In genomic region chr10:3018247-3018646, GRCh38 we compare ENCODE assay signal across 8 cellular contexts.
"Had no signal": no experiment of that assay in that cellular context is flagged by ENCODE, and none has a peak within 500 bp of the region (broad histone marks: within the 10 kb centered on the region; RNA-seq: fewer than 3 reads in every experiment).

No MANE protein-coding gene starts in this region.

- DNase-seq: GDM1, GF-D8 had no signal

- ATAC-seq: GM12878 had no signal

- FAIRE-seq: G401.6, GM12878, GM12891, GM12892, GM18507, GM19239 had no signal

- H3K4me3 ChIP-seq: GM12878 had no signal
